ENCODE assay signal across 20 cellular contexts in genomic region chr12:130677957-130678558, GRCh38. TPM values are rescaled to one million over a fixed set of nuclear protein-coding genes. Genes with fewer than 3 reads are reported as not detected.
DNase-seq lines count a peak whose midpoint lies in the region; ATAC-seq, FAIRE-seq and TF ChIP-seq lines count a peak whose summit lies in the region.
"Had no signal": no experiment of that assay in that cellular context is flagged by ENCODE, and none has a peak within 500 bp of the region (broad histone marks: within the 10 kb centered on the region; RNA-seq: fewer than 3 reads in every experiment).

No MANE protein-coding gene starts in this region.

- TF ChIP-seq CTCF in colonic mucosa (IDR thresholded peaks at IDR 0.05) (no peak), left lung (IDR thresholded peaks at IDR 0.05) (no peak)

- no peaks in the 10 kb centered on the region for H3K36me3 ChIP-seq in colonic mucosa
- no peaks in the 10 kb centered on the region for H3K36me3 ChIP-seq in left lung
- H3K36me3 ChIP-seq: SJSA1 had no signal

- H3K27me3 ChIP-seq in colonic mucosa (no peaks in the 10 kb centered on the region), left lung (peaks cover 0 to 26% of the 10 kb centered on the region in 2 donors)
- H3K27me3 ChIP-seq: SJSA1 had no signal

- ATAC-seq in GM19395 (IDR thresholded peaks at IDR 0.05; ENCODE audit: unreplicated experiment) (no peak), left lung (no peak)

- H3K4me3 ChIP-seq in colonic mucosa (no peak overlapping the region), left lung (no peak overlapping the region)
- H3K4me3 ChIP-seq: PC-9, SJSA1 had no signal

- intact Hi-C loops in colonic mucosa (cut with DNase I) (no loop called here), left lung (cut with DNase I) (no loop called here)

- H3K27ac ChIP-seq in colonic mucosa = no peak overlapping the region
- H3K27ac ChIP-seq in left lung = no peak overlapping the region
- H3K27ac ChIP-seq: PC-9, SJSA1 had no signal

- no peak for TF ChIP-seq POLR2A in GM12892 (IDR thresholded peaks at IDR 0.05; ENCODE audit: low read depth, low read length)

- H3K9ac ChIP-seq in colonic mucosa (ENCODE audit: low read depth in 2 of 2, low read length in 2 of 2) = no peak overlapping the region

- FAIRE-seq in GM12892 (lab: Jason Lieb, UNC) = no peak

- H3K9me3 ChIP-seq in colonic mucosa (no peaks in the 10 kb centered on the region), left lung (peaks cover 0 to 2% of the 10 kb centered on the region in 2 donors)

- H3K4me1 ChIP-seq in colonic mucosa (no peaks in the 10 kb centered on the region), left lung (no peaks in the 10 kb centered on the region)
- H3K4me1 ChIP-seq: SJSA1 had no signal

- DNase-seq in NCI-H2029 (lab: John Stamatoyannopoulos, UW) (peak; percentile 33), NCI-H2029 treated with DMSO at 0.1 percent for 48 hours (lab: John Stamatoyannopoulos, UW) (no peak), NCI-H2107 treated with DMSO at 0.1 percent for 48 hours (lab: John Stamatoyannopoulos, UW; ENCODE audit: unreplicated experiment) (peak; percentile 62), colonic mucosa (peak; percentile 31), GM12892 (ENCODE audit: insufficient read length) (no peak), left lung (no peak), Kasumi-1 (lab: John Stamatoyannopoulos, UW) (no peak)
- DNase-seq: 8988T, C1 segment of cervical spinal cord, EL, HCEC 1CT, IMR-90, Karpas-422, NCI-H1930, NCI-H446 treated with DMSO at 0.1 percent for 48 hours, NCI-H82, PC-9, T-helper 2 cell had no signal

RNA-seq across cellular contexts. Expression of gene RIMBP2, which starts 38.0 kb away (rescaled TPM):
- total RNA-seq in colonic mucosa (1 to 10 TPM; 4.8 to 5.6 TPM), left lung (under 1 TPM; 0.42 to 0.58 TPM)
- polyA plus RNA-seq in GM12892 (2012; ENCODE audit: missing spikeins) = 1.6 TPM
- total RNA-seq: IMR-90, PC-9 had no signal
- polyA plus RNA-seq: IMR-90 had no signal

Comparison
In these comparisons a context has a peak if more than half of its experiments do, and no peak if none do; other contexts are left out.
1. DNase-seq: peak in NCI-H2029 (single experiment), NCI-H2107 treated with DMSO at 0.1 percent for 48 hours (single experiment) and colonic mucosa (single experiment); none in NCI-H2029 treated with DMSO at 0.1 percent for 48 hours (single experiment), GM12892 (single experiment), left lung (0 of 2) and Kasumi-1 (0 of 2).